Comparison of ENCODE assay signal across 13 cellular contexts in the genomic region with DNA sequence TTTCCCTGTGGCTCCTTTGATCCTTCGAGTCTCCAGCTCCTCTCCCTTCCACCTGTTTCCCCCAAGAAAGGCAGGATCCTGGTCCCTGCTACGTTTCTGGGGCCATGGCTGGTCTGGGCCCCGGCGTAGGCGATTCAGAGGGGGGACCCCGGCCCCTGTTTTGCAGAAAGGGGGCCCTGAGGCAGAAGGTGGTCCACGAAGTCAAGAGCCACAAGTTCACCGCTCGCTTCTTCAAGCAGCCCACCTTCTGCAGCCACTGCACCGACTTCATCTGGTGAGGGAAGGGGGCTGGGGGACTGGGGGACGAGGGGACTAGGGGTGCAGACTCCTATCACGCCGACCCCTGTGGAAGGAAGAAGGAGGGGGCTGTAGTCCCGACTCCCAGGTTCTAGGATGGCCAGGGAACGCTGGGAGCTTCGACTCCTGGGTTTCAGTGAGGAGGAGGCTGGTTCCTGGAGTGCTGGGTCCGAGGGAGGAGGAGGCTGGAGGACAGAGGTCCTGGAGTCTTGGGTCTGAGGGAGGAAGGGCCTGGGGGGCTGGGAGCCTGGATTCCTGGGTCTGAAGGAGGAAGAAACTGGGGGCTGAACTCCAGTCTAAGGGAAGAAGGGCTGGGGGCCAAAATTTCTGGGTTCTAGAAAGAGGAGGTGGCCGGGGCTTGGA. TPM values are rescaled to one million over a fixed set of nuclear protein-coding genes. Genes with fewer than 3 reads are reported as not detected.
DNase-seq lines count a peak whose midpoint lies in the region; ATAC-seq and TF ChIP-seq lines count a peak whose summit lies in the region.
"Had no signal": no experiment of that assay in that cellular context is flagged by ENCODE, and none has a peak within 500 bp of the region (broad histone marks: within the 10 kb centered on the region; RNA-seq: fewer than 3 reads in every experiment).

No MANE protein-coding gene starts in this region.

- H3K4me3 ChIP-seq in heart left ventricle (peak overlapping the region in 11 of 12 donors; percentile 7 to 53 (median 41)), WI38 (ENCODE audit: low read depth, low read length) (peak overlapping the region; percentile 42), iPS-18c (ENCODE audit: insufficient read depth, low read depth, low read length) (peak overlapping the region; percentile 52), stomach (peak overlapping the region; percentile 32 to 42 (median 40))

- H3K36me3 ChIP-seq in heart left ventricle (no peaks in the 10 kb centered on the region), stomach (no peaks in the 10 kb centered on the region)

- no peak for ATAC-seq in heart left ventricle
- ATAC-seq in left ventricle myocardium superior, result no peak

- no peak for TF ChIP-seq POLR2A in heart left ventricle (IDR thresholded peaks at IDR 0.05)
- no peak for TF ChIP-seq POLR2A in stomach (IDR thresholded peaks at IDR 0.05)

- TF ChIP-seq EP300 in stomach (IDR thresholded peaks at IDR 0.05), result no peak

- peak in 1 of 12 donors; percentile 7 for TF ChIP-seq CTCF in heart left ventricle (IDR thresholded peaks at IDR 0.05)
- no peak for TF ChIP-seq CTCF in WI38 (IDR thresholded peaks at IDR 0.05; ENCODE audit: low read depth, low read length)
- TF ChIP-seq CTCF in stomach (IDR thresholded peaks at IDR 0.05), result peak in 1 of 7 experiments; percentile 8

- H3K27ac ChIP-seq in heart left ventricle (no peak overlapping the region), stomach (no peak overlapping the region)

- peaks cover 0 to 35% (median 14%) of the 10 kb centered on the region in 12 donors for H3K4me1 ChIP-seq in heart left ventricle
- H3K4me1 ChIP-seq in stomach, result peaks cover 13 to 42% (median 33%) of the 10 kb centered on the region in 4 donors

- 4 to 6% (median 5%) methylated on average over 14 to 18 of the region's 18 CpGs for WGBS in heart left ventricle, 4 donors
- WGBS in stomach, 5 donors, result 4 to 7% (median 5%) methylated on average over 18 of the region's 18 CpGs

- intact Hi-C loops in heart left ventricle (cut with DNase I) (loop anchor here in 3 of 10 donors (5.0 kb wide), 1 partner anchor 40 kb away; no protein-coding TSS in a partner anchor), left ventricle myocardium superior (cut with micrococcal nuclease) (no loop called here), stomach (cut with DNase I; ENCODE audit: low total_unique reads) (no loop called here)

- H3K9me3 ChIP-seq in heart left ventricle, result no peaks in the 10 kb centered on the region
- H3K9me3 ChIP-seq in iPS-18c (ENCODE audit: control insufficient read depth, insufficient read depth, low read length), result peaks cover 2% of the 10 kb centered on the region
- no peaks in the 10 kb centered on the region for H3K9me3 ChIP-seq in stomach

- no peak for DNase-seq in heart left ventricle
- no peak for DNase-seq in left ventricle myocardium superior
- no peak for DNase-seq in stomach
- DNase-seq in activated CD8-positive, alpha-beta memory T cell treated with anti-CD3 and anti-CD28 coated beads for 24 hours, result no peak
- DNase-seq in NCI-H524 treated with DMSO at 0.1 percent for 48 hours (lab: John Stamatoyannopoulos, UW), result no peak
- DNase-seq in middle frontal gyrus (ENCODE audit: extremely low spot score, low spot score), result no peak
- DNase-seq: cortex of kidney, NCI-H1694 treated with DMSO at 0.1 percent for 48 hours had no signal

- H3K27me3 ChIP-seq in heart left ventricle (peaks cover 23 to 61% (median 42%) of the 10 kb centered on the region in 9 donors), stomach (peaks cover 18 to 78% (median 34%) of the 10 kb centered on the region in 3 donors)

RNA-seq across cellular contexts. Expression of a gene that starts 0.5 kb away (rescaled TPM):
- under 1 TPM in 1 of 9 donors, not detected in 8; 0.09 TPM for total RNA-seq in heart left ventricle
- polyA plus RNA-seq in heart left ventricle, result not detected
- total RNA-seq in left ventricle myocardium superior, result not detected
- not detected for total RNA-seq in stomach
- polyA plus RNA-seq in stomach, result under 1 TPM in 2 of 3 donors, not detected in 1; 0.25 to 0.30 TPM
- total RNA-seq: activated CD8-positive, alpha-beta memory T cell treated with anti-CD3 and anti-CD28 coated beads for 36 hours; CD4-positive, CD25-positive, alpha-beta regulatory T cell; subcutaneous adipose tissue had no signal
- polyA plus RNA-seq: CD4-positive, CD25-positive, alpha-beta regulatory T cell had no signal

RNA-seq across cellular contexts. Expression of a gene that starts 14.8 kb away (rescaled TPM):
- total RNA-seq in heart left ventricle (100 to 1,000 TPM in 8 of 9 donors, 10 to 100 TPM in 1; 99.0 to 201 (median 166) TPM), left ventricle myocardium superior (112 TPM), stomach (100 to 1,000 TPM in 2 of 5 donors, 10 to 100 TPM in 3; 20.7 to 195 (median 72.8) TPM)
- polyA plus RNA-seq in heart left ventricle (100 to 1,000 TPM in 1 of 2 donors, 10 to 100 TPM in 1; 75.9 to 158 TPM), stomach (10 to 100 TPM; 24.0 to 28.9 (median 24.5) TPM)

RNA-seq across cellular contexts. Expression of a gene that starts 26.6 kb away (rescaled TPM):
- total RNA-seq in heart left ventricle (not detected), left ventricle myocardium superior (not detected), stomach (not detected)
- polyA plus RNA-seq in heart left ventricle (not detected), stomach (under 1 TPM in 1 of 3 donors, not detected in 2; 0.05 TPM)
- total RNA-seq: activated CD8-positive, alpha-beta memory T cell treated with anti-CD3 and anti-CD28 coated beads for 36 hours; CD4-positive, CD25-positive, alpha-beta regulatory T cell; subcutaneous adipose tissue had no signal
- polyA plus RNA-seq: CD4-positive, CD25-positive, alpha-beta regulatory T cell had no signal

RNA-seq across cellular contexts. Expression of a gene that starts 58.4 kb away (rescaled TPM):
- total RNA-seq in heart left ventricle, result 1 to 10 TPM in 1 of 9 donors, under 1 TPM in 8; 0.07 to 1.5 (median 0.36) TPM
- polyA plus RNA-seq in heart left ventricle, result under 1 TPM; 0.08 to 0.36 TPM
- 0.22 TPM for total RNA-seq in left ventricle myocardium superior
- total RNA-seq in stomach, result under 1 TPM in 1 of 5 donors, not detected in 4; 0.18 TPM
- polyA plus RNA-seq in stomach, result under 1 TPM in 2 of 3 donors, not detected in 1; 0.05 to 0.06 TPM
- total RNA-seq: activated CD8-positive, alpha-beta memory T cell treated with anti-CD3 and anti-CD28 coated beads for 36 hours; CD4-positive, CD25-positive, alpha-beta regulatory T cell had no signal
- polyA plus RNA-seq: CD4-positive, CD25-positive, alpha-beta regulatory T cell had no signal
